8 cellular contexts compared by ENCODE assay signal in the genomic region with DNA sequence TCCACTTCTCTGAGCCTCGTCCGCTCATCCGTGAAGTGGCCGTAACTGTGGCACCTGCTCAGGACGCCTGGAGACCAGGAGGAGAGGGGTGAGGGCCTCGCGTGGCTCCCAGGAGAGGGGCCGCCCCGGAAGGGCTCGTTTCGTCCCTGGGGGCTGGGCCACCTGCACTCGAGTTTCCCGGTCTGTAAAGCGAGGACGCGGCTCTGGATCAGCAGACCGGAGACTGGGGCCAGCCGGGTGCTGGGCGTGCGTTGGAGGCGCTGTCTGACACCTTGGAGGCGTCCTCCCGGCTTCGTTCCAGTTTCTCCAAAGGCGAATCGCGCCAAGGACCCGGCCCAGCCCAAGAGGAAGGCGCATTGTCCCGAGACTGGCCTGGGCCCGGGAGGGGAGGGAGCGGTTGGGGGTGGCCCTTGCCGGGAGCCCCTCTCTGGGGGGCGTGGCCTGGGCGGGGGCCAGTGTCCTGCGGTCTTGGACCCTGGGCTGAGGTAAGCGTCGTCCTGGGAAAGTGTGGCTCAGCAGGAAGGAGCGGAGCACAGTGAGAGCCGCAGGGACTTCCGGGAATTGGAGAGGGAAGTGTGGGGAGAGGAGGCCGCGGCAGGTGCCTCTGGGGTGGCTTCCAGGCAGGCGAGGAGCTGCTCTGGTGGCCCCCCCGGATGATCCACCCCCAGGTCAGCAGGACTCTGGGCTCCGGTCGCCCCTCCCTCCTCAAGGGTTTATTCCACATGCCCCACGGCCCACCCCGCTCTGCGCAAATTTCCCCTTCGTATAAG.
DNase-seq lines count a peak whose midpoint lies in the region; ATAC-seq and TF ChIP-seq lines count a peak whose summit lies in the region.

No MANE protein-coding gene starts in this region.

- peaks cover 4% of the 10 kb centered on the region for H3K4me1 ChIP-seq in parathyroid adenoma

- peak; percentile 31 to 52 for ATAC-seq in left cardiac atrium
- ATAC-seq in GM18505 (IDR thresholded peaks at IDR 0.05; ENCODE audit: unreplicated experiment) = no peak
- ATAC-seq in GM19455 (IDR thresholded peaks at IDR 0.05; ENCODE audit: unreplicated experiment) = no peak

- no peaks in the 10 kb centered on the region for H3K36me3 ChIP-seq in parathyroid adenoma (ENCODE audit: control insufficient read depth, insufficient read depth, low read length)

- H3K4me3 ChIP-seq in parathyroid adenoma (ENCODE audit: low read depth, low read length) = peak overlapping the region; percentile 50

- H3K27ac ChIP-seq in parathyroid adenoma = no peak overlapping the region

- peak overlapping the region; percentile 88 for H2AFZ ChIP-seq in parathyroid adenoma

- peaks cover 6% of the 10 kb centered on the region for H3K9me3 ChIP-seq in parathyroid adenoma (ENCODE audit: control insufficient read depth, low read length)

- TF ChIP-seq POLR2A in GM18505 (IDR thresholded peaks at IDR 0.05; ENCODE audit: borderline replicate concordance, extremely low read depth, insufficient read depth, insufficient read length) = no peak

- H3K9ac ChIP-seq in parathyroid adenoma = no peak overlapping the region

- H3K27me3 ChIP-seq in parathyroid adenoma (ENCODE audit: control insufficient read depth, insufficient read depth, low read length) = no peaks in the 10 kb centered on the region

- no peak for TF ChIP-seq CTCF in parathyroid adenoma (IDR thresholded peaks at IDR 0.05)

- in situ Hi-C loops in Caki2 (cut with HindIII; ENCODE audit: low pct_unique_long_range_greater_than_20kb, low sequenced_read_pairs) = no loop called here

- H3K79me2 ChIP-seq in parathyroid adenoma = no peaks in the 10 kb centered on the region

- peak overlapping the region; percentile 94 for H3K4me2 ChIP-seq in parathyroid adenoma (ENCODE audit: low read length)

- DNase-seq in Caki2 (ENCODE audit: low read depth) (peak; percentile 14), NCI-H2196 (lab: John Stamatoyannopoulos, UW; ENCODE audit: unreplicated experiment) (peak; percentile 63), left cardiac atrium (peak; percentile 50), NCI-H2029 treated with DMSO at 0.1 percent for 48 hours (lab: John Stamatoyannopoulos, UW) (no peak), epidermal melanocyte (ENCODE audit: insufficient read length, low spot score) (no peak)

- intact Hi-C loops in left cardiac atrium (cut with DNase I) = no loop called here

Comparison
In these comparisons a context has a peak if more than half of its experiments do, and no peak if none do; other contexts are left out.
1. DNase-seq: peak in Caki2 (single experiment), NCI-H2196 (single experiment) and left cardiac atrium (single experiment); none in NCI-H2029 treated with DMSO at 0.1 percent for 48 hours (single experiment) and epidermal melanocyte (single experiment).
2. ATAC-seq: peak in left cardiac atrium (2 of 2); none in GM18505 (single experiment) and GM19455 (single experiment).